ENCODE assay signal across 8 cellular contexts in the genomic region with DNA sequence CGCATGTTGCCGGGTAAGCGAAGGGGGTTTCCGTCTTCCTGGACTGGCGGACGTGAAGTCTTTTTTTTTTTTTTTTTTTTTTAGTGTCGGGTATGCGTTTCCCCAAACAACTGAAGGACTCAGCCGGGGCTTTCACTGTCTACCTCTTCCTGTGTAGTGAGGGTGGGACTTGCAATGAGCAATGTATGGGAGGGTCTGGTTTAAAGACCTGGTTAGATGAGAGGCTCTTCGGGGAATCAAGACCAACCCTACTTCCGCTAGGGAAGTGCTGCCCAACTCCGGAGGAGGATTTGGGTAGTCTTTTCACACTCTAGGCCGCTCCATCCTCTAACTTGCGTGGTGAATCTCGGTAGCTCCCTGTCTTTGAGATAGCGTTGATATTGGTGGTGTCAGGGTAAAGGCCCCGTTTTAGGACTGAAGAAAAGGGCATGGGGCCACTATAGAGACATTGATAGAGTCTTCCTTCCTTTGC. TPM values are rescaled to one million over a fixed set of nuclear protein-coding genes. Genes with fewer than 3 reads are reported as not detected.
DNase-seq lines count a peak whose midpoint lies in the region; ATAC-seq and TF ChIP-seq lines count a peak whose summit lies in the region.

No MANE protein-coding gene starts in this region.

- TF ChIP-seq CTCF in VCaP (conservative IDR thresholded peaks at IDR 0.05) = no peak

- ATAC-seq in HG02623 (IDR thresholded peaks at IDR 0.05; ENCODE audit: unreplicated experiment) = peak; percentile 29

- H3K27ac ChIP-seq in VCaP = peak overlapping the region; percentile 96

- DNase-seq in NCI-H2107 treated with DMSO at 0.1 percent for 48 hours (lab: John Stamatoyannopoulos, UW; ENCODE audit: unreplicated experiment) (peak; percentile 33), NCI-H2107 (lab: John Stamatoyannopoulos, UW) (no peak), NCI-H1105 (lab: John Stamatoyannopoulos, UW) (peak; percentile 60), cerebellum (ENCODE audit: low spot score) (peak; percentile 14), left kidney (ENCODE audit: low read depth, low spot score) (peak; percentile 86)
- DNase-seq in stimulated activated CD4-positive, alpha-beta T cell treated with anti-CD3 and anti-CD28 coated beads, Interleukin-4, amount 100 ng/mL, for 4 hours = peak; percentile 48 to 79

RNA-seq across cellular contexts. Expression of a gene that starts 0.8 kb away (rescaled TPM):
- total RNA-seq in cerebellum = 57.5 TPM
